In the genomic region with DNA sequence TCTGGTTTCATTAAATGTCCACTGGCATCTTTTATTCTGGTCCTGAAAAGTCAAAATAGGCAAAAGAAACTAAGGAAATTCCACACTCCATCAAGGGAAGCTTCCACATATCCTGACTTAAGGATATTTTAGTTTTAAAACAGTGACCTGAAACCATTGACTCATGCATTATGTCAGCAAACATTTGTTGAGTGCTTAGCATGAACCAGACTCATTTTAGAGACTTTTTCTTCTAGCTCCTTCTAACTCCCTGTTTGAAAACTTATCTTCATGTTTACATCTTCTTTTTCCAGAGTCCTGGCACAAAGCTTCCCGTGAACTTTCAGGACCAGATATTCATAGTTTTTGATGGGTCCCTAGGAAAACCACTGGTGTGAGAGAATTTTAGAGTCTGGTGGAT, we compare ENCODE assay signal across 18 cellular contexts. TPM values are rescaled to one million over a fixed set of nuclear protein-coding genes. Genes with fewer than 3 reads are reported as not detected.
DNase-seq lines count a peak whose midpoint lies in the region; ATAC-seq and TF ChIP-seq lines count a peak whose summit lies in the region.
"Had no signal": no experiment of that assay in that cellular context is flagged by ENCODE, and none has a peak within 500 bp of the region (broad histone marks: within the 10 kb centered on the region; RNA-seq: fewer than 3 reads in every experiment).

No MANE protein-coding gene starts in this region.

- DNase-seq in GM23248: peak; percentile 52
- DNase-seq in astrocyte of the spinal cord (ENCODE audit: low read depth, low spot score): peak; percentile 42
- peak; percentile 65 for DNase-seq in fibroblast of peridontal ligament (ENCODE audit: extremely low read depth)
- DNase-seq in osteocyte (ENCODE audit: extremely low spot score, unreplicated experiment): no peak
- DNase-seq in lower leg skin (ENCODE audit: low spot score in 2 of 2): no peak
- DNase-seq: BE2C; Caco-2; CD4-positive, CD25-positive, alpha-beta regulatory T cell; GF-D8; NCI-H187; NCI-H226; SIG-M5 had no signal

- no peaks in the 10 kb centered on the region for H3K9me3 ChIP-seq in GM23248 (ENCODE audit: low read depth)
- H3K9me3 ChIP-seq: BE2C, Caco-2 had no signal

- no peak for TF ChIP-seq CTCF in astrocyte of the spinal cord (IDR thresholded peaks at IDR 0.05; ENCODE audit: low read depth, low read length)
- no peak for TF ChIP-seq CTCF in osteocyte (IDR thresholded peaks at IDR 0.05)
- TF ChIP-seq CTCF in lower leg skin (IDR thresholded peaks at IDR 0.05): no peak

- no peaks in the 10 kb centered on the region for H4K20me1 ChIP-seq in GM23248 (ENCODE audit: insufficient read depth)

- ATAC-seq in HG03108 (IDR thresholded peaks at IDR 0.05; ENCODE audit: unreplicated experiment): no peak
- no peak for ATAC-seq in GM19324 (IDR thresholded peaks at IDR 0.05; ENCODE audit: low FRiP score, unreplicated experiment)
- ATAC-seq in GM21447 (IDR thresholded peaks at IDR 0.05; ENCODE audit: unreplicated experiment): no peak
- ATAC-seq: K562 had no signal

- no peak overlapping the region for H3K4me3 Mint-ChIP-seq in osteocyte (ENCODE audit: unreplicated experiment)
- H3K4me3 Mint-ChIP-seq: CD4-positive, CD25-positive, alpha-beta regulatory T cell had no signal

- no peak overlapping the region for H3K27ac ChIP-seq in GM23248
- H3K27ac ChIP-seq: RWPE1 had no signal

- H3F3A ChIP-seq in GM23248 (ENCODE audit: insufficient read depth): peaks cover 16% of the 10 kb centered on the region

- no peak overlapping the region for H2AFZ ChIP-seq in GM23248

- 94 to 100% methylated on average over 1 of the region's 1 CpG for WGBS in GM23248 (ENCODE audit: low coverage in 1 of 2, low lambda C conversion rate in 2 of 2, missing lambda C conversion rate in 2 of 2), 2 experiments
- 95 to 100% methylated on average over 1 of the region's 1 CpG for WGBS in lower leg skin, 2 donors

- no peaks in the 10 kb centered on the region for H3K9me2 ChIP-seq in GM23248 (ENCODE audit: insufficient read depth)

- in situ Hi-C loops in GM23248 (cut with MboI) (no loop called here), astrocyte of the spinal cord (cut with HindIII; ENCODE audit: low sequenced_read_pairs) (no loop called here)

- intact Hi-C loops in lower leg skin (cut with DNase I; ENCODE audit: low total_unique reads): no loop called here

- H3K36me3 ChIP-seq in GM23248 (ENCODE audit: low read depth): no peaks in the 10 kb centered on the region
- H3K36me3 ChIP-seq: BE2C had no signal

- H3K27ac Mint-ChIP-seq in osteocyte (ENCODE audit: unreplicated experiment): peak overlapping the region; percentile 79
- H3K27ac Mint-ChIP-seq: CD4-positive, CD25-positive, alpha-beta regulatory T cell had no signal

- no peaks in the 10 kb centered on the region for H3K27me3 ChIP-seq in GM23248 (replicated peaks; ENCODE audit: insufficient read depth)

- H3K9ac ChIP-seq in GM23248: no peak overlapping the region

- H3K4me1 Mint-ChIP-seq in osteocyte (ENCODE audit: unreplicated experiment): peaks cover 64% of the 10 kb centered on the region
- H3K4me1 Mint-ChIP-seq: CD4-positive, CD25-positive, alpha-beta regulatory T cell had no signal

- H3K4me2 ChIP-seq in GM23248 (ENCODE audit: unreplicated experiment): no peak overlapping the region

- H3K36me3 Mint-ChIP-seq in osteocyte (ENCODE audit: unreplicated experiment): no peaks in the 10 kb centered on the region
- H3K36me3 Mint-ChIP-seq: CD4-positive, CD25-positive, alpha-beta regulatory T cell had no signal

- TF ChIP-seq POLR2A in lower leg skin (IDR thresholded peaks at IDR 0.05): no peak

- H3K4me3 ChIP-seq in GM23248 (no peak overlapping the region), astrocyte of the spinal cord (ENCODE audit: low read depth, low read length) (no peak overlapping the region), lower leg skin (ENCODE audit: low read depth, poor library complexity, severe bottlenecking) (no peak overlapping the region)
- H3K4me3 ChIP-seq: K562 had no signal

- H3K79me2 ChIP-seq in GM23248 (ENCODE audit: insufficient read depth): no peaks in the 10 kb centered on the region

- no peaks in the 10 kb centered on the region for H3K27me3 Mint-ChIP-seq in osteocyte (ENCODE audit: unreplicated experiment)
- H3K27me3 Mint-ChIP-seq: CD4-positive, CD25-positive, alpha-beta regulatory T cell had no signal

- no peaks in the 10 kb centered on the region for H3K9me3 Mint-ChIP-seq in osteocyte (ENCODE audit: unreplicated experiment)

- H3K4me1 ChIP-seq in GM23248 (ENCODE audit: insufficient read depth): peaks cover 14% of the 10 kb centered on the region
- H3K4me1 ChIP-seq: BE2C, Caco-2 had no signal

RNA-seq across cellular contexts. Expression of gene CXCL1, which starts 6.8 kb away (rescaled TPM):
- total RNA-seq in GM23248 (2014; rRNA removed; shearing (Covaris generic)): 12.9 and 14.8 TPM in 2 replicates
- polyA plus RNA-seq in GM23248 (2016; fragmentation: Nextera tagmentation; extraction: Ambion mirVana): 12.6 and 13.9 TPM in 2 replicates
- 118 and 132 TPM in 2 replicates for total RNA-seq in osteocyte
- total RNA-seq in lower leg skin: 1 to 10 TPM in 2 of 4 donors, under 1 TPM in 2; 0.89 to 1.6 (median 1.3) TPM
- total RNA-seq: Caco-2; CD4-positive, CD25-positive, alpha-beta regulatory T cell had no signal
- polyA plus RNA-seq: CD4-positive, CD25-positive, alpha-beta regulatory T cell had no signal

RNA-seq across cellular contexts. Expression of gene PF4V1, which starts 9.3 kb away (rescaled TPM):
- 13.8 TPM in 1 of 2 replicates, not detected in the other for total RNA-seq in GM23248 (2014; rRNA removed; shearing (Covaris generic))
- polyA plus RNA-seq in GM23248 (2016; fragmentation: Nextera tagmentation; extraction: Ambion mirVana): 6.5 and 8.1 TPM in 2 replicates
- total RNA-seq in osteocyte (0.78 TPM in 1 of 2 replicates, not detected in the other), lower leg skin (not detected)
- total RNA-seq: Caco-2, H1, K562 had no signal
- polyA plus RNA-seq: CD4-positive, CD25-positive, alpha-beta regulatory T cell; H1; K562 had no signal

RNA-seq across cellular contexts. Expression of gene CXCL6, which starts 25.9 kb away (rescaled TPM):
- 8.1 and 13.5 TPM in 2 replicates for total RNA-seq in GM23248 (2014; rRNA removed; shearing (Covaris generic))
- polyA plus RNA-seq in GM23248 (2016; fragmentation: Nextera tagmentation; extraction: Ambion mirVana): 16.3 and 17.9 TPM in 2 replicates
- total RNA-seq in osteocyte: 35.3 and 37.6 TPM in 2 replicates
- total RNA-seq in lower leg skin: 1 to 10 TPM in 1 of 4 donors, under 1 TPM in 1, not detected in 2; 0.17 to 2.1 TPM
- total RNA-seq: Caco-2; CD4-positive, CD25-positive, alpha-beta regulatory T cell; K562 had no signal
- polyA plus RNA-seq: CD4-positive, CD25-positive, alpha-beta regulatory T cell; K562 had no signal

Comparison
In these comparisons a context has a peak if more than half of its experiments do, and no peak if none do; other contexts are left out.
1. DNase-seq: peak in GM23248 (single experiment), astrocyte of the spinal cord (single experiment) and fibroblast of peridontal ligament (single experiment); none in osteocyte (single experiment) and lower leg skin (0 of 2).